8 cellular contexts compared by ENCODE assay signal in genomic region chr6:99520855-99521556, GRCh38. TPM values are rescaled to one million over a fixed set of nuclear protein-coding genes. Genes with fewer than 3 reads are reported as not detected.
DNase-seq lines count a peak whose midpoint lies in the region; ATAC-seq and TF ChIP-seq lines count a peak whose summit lies in the region.

No MANE protein-coding gene starts in this region.

- no peaks in the 10 kb centered on the region for H3K36me3 ChIP-seq in BE2C

- no peaks in the 10 kb centered on the region for H3K9me3 ChIP-seq in BE2C

- TF ChIP-seq CTCF in BE2C (IDR thresholded peaks at IDR 0.05; ENCODE audit: low read depth, low read length), result peak; percentile 65

- H3K4me3 ChIP-seq in BE2C (ENCODE audit: low read depth, low read length), result peak overlapping the region; percentile 83

- peak; percentile 87 for ATAC-seq in GM19035 (IDR thresholded peaks at IDR 0.05; ENCODE audit: unreplicated experiment)
- peak; percentile 98 for ATAC-seq in HG03280 (IDR thresholded peaks at IDR 0.05; ENCODE audit: unreplicated experiment)

- DNase-seq in BE2C, result peak; percentile 87
- DNase-seq in NCI-H345 (lab: John Stamatoyannopoulos, UW), result peak; percentile 82
- peak; percentile 27 for DNase-seq in activated CD4-positive, CD25-positive, alpha-beta regulatory T cell treated with anti-CD3 and anti-CD28 coated beads, Interleukin-2, amount 50 U/mL, for 16 hours (ENCODE audit: low read depth, low spot score)
- DNase-seq in central memory CD4-positive, alpha-beta T cell, result peak; percentile 71
- DNase-seq in islet precursor cell, result peak; percentile 95
- DNase-seq in stimulated activated CD4-positive, alpha-beta T cell treated with anti-CD3 and anti-CD28 coated beads, Interleukin-12 subunit alpha, Interleukin-12 subunit beta, amount 100 ng/mL, for 48 hours (ENCODE audit: low read depth in 2 of 3, low spot score in 1 of 3), result peak; percentile 46 to 70 (median 64)

- H3K27me3 ChIP-seq in BE2C, result no peaks in the 10 kb centered on the region

- H3K4me1 ChIP-seq in BE2C, result peaks cover 6% of the 10 kb centered on the region; the same call in 1 of the 2 replicates

RNA-seq across cellular contexts. Expression of gene USP45, which starts 5.8 kb away (rescaled TPM):
- 4.6 TPM for polyA plus RNA-seq in BE2C (2012; ENCODE audit: insufficient read depth, insufficient read length, low read depth)

RNA-seq across cellular contexts. Expression of gene CCNC, which starts 47.5 kb away (rescaled TPM):
- polyA plus RNA-seq in BE2C (2012; ENCODE audit: insufficient read depth, insufficient read length, low read depth), result 27.5 TPM

Comparison
In these comparisons a context has a peak if more than half of its experiments do, and no peak if none do; other contexts are left out.
1. Peak in every context shown above with its lines: DNase-seq, ATAC-seq and H3K4me3 ChIP-seq.
2. DNase-seq: peak in every context shown above with its lines; median percentile 95 in islet precursor cell; 87 in BE2C; 82 in NCI-H345; 71 in central memory CD4-positive, alpha-beta T cell; 64 in stimulated activated CD4-positive, alpha-beta T cell treated with anti-CD3 and anti-CD28 coated beads, Interleukin-12 subunit alpha, Interleukin-12 subunit beta, amount 100 ng/mL, for 48 hours; 27 in activated CD4-positive, CD25-positive, alpha-beta regulatory T cell treated with anti-CD3 and anti-CD28 coated beads, Interleukin-2, amount 50 U/mL, for 16 hours.